8 cellular contexts compared by ENCODE assay signal in genomic region chr15:84653584-84653909, GRCh38. TPM values are rescaled to one million over a fixed set of nuclear protein-coding genes. Genes with fewer than 3 reads are reported as not detected.
DNase-seq lines count a peak whose midpoint lies in the region; ATAC-seq and TF ChIP-seq lines count a peak whose summit lies in the region.

No MANE protein-coding gene starts in this region.

- intact Hi-C loops in left ventricle myocardium inferior (cut with micrococcal nuclease), result no loop called here
- intact Hi-C loops in left ventricle myocardium superior (cut with micrococcal nuclease), result no loop called here

- peaks cover 86% of the 10 kb centered on the region for H3K4me1 ChIP-seq in left ventricle myocardium inferior

- peaks cover 13% of the 10 kb centered on the region for H3K27me3 Mint-ChIP-seq in brain
- H3K27me3 Mint-ChIP-seq in mesothelial cell of epicardium (ENCODE audit: low read depth), result peaks cover 5% of the 10 kb centered on the region

- peaks cover 41% of the 10 kb centered on the region for H3K36me3 ChIP-seq in left ventricle myocardium inferior

- H3K4me1 Mint-ChIP-seq in brain (peaks cover 71% of the 10 kb centered on the region), mesothelial cell of epicardium (peaks cover 32% of the 10 kb centered on the region)

- ATAC-seq in left ventricle myocardium superior (no peak), HG02970 (IDR thresholded peaks at IDR 0.05; ENCODE audit: low FRiP score, unreplicated experiment) (no peak), HG03045 (IDR thresholded peaks at IDR 0.05; ENCODE audit: unreplicated experiment) (no peak), GM19397 (IDR thresholded peaks at IDR 0.05; ENCODE audit: unreplicated experiment) (no peak)

- H3K9me3 Mint-ChIP-seq in brain (no peaks in the 10 kb centered on the region), mesothelial cell of epicardium (no peaks in the 10 kb centered on the region)

- peaks cover 25% of the 10 kb centered on the region for H3K36me3 Mint-ChIP-seq in brain
- peaks cover 13% of the 10 kb centered on the region for H3K36me3 Mint-ChIP-seq in mesothelial cell of epicardium

- H3K27ac Mint-ChIP-seq in brain, result peak overlapping the region; percentile 96 to 99 (median 98)
- peak overlapping the region; percentile 99 for H3K27ac Mint-ChIP-seq in mesothelial cell of epicardium

- peak overlapping the region; percentile 92 for H3K27ac ChIP-seq in left ventricle myocardium inferior (replicated peaks)

- H3K4me3 ChIP-seq in left ventricle myocardium inferior, result peak overlapping the region; percentile 96

- no peaks in the 10 kb centered on the region for H3K27me3 ChIP-seq in left ventricle myocardium inferior (ENCODE audit: low read depth)

- peak overlapping the region; percentile 95 to 99 (median 96) for H3K4me3 Mint-ChIP-seq in brain
- H3K4me3 Mint-ChIP-seq in mesothelial cell of epicardium, result peak overlapping the region; percentile 97

- no peak for TF ChIP-seq CTCF in left ventricle myocardium inferior (IDR thresholded peaks at IDR 0.05; ENCODE audit: borderline replicate concordance)
- TF ChIP-seq CTCF in brain (conservative IDR thresholded peaks at IDR 0.05), result no peak
- no peak for TF ChIP-seq CTCF in mesothelial cell of epicardium (IDR thresholded peaks at IDR 0.05; ENCODE audit: unreplicated experiment)

- no peaks in the 10 kb centered on the region for H3K9me3 ChIP-seq in left ventricle myocardium inferior (replicated peaks)

- DNase-seq in left ventricle myocardium inferior (no peak), left ventricle myocardium superior (no peak), mesothelial cell of epicardium (ENCODE audit: low spot score in 2 of 2, unreplicated experiment in 2 of 2) (no peak), NCI-H82 (lab: John Stamatoyannopoulos, UW) (no peak)

RNA-seq across cellular contexts. Expression of gene WDR73, which starts 0.5 kb away (rescaled TPM):
- total RNA-seq in left ventricle myocardium inferior, result 14.7 TPM
- total RNA-seq in left ventricle myocardium superior, result 10.5 TPM
- polyA plus RNA-seq in brain (ENCODE audit: insufficient read depth, low read depth, low replicate concordance), result 11.8 TPM
- total RNA-seq in mesothelial cell of epicardium, result 47.5 to 49.3 TPM (median 49.3 TPM) in 3 replicates

RNA-seq across cellular contexts. Expression of gene NMB, which starts 4.5 kb away (rescaled TPM):
- total RNA-seq in left ventricle myocardium inferior (2.0 TPM), left ventricle myocardium superior (1.3 TPM), mesothelial cell of epicardium (6.4 to 7.6 TPM (median 6.7 TPM) in 3 replicates)
- 10.5 TPM for polyA plus RNA-seq in brain (ENCODE audit: insufficient read depth, low read depth, low replicate concordance)

RNA-seq across cellular contexts. Expression of gene ZSCAN2, which starts 52.7 kb away (rescaled TPM):
- total RNA-seq in left ventricle myocardium inferior (7.4 TPM), left ventricle myocardium superior (6.4 TPM), mesothelial cell of epicardium (41.7 to 45.6 TPM (median 45.1 TPM) in 3 replicates)
- polyA plus RNA-seq in brain (ENCODE audit: insufficient read depth, low read depth, low replicate concordance), result 10.7 TPM
